1 cellular context compared by ENCODE assay signal in genomic region chr1:168187180-168187579, GRCh38.
TF ChIP-seq lines count a peak whose summit lies in the region.

No MANE protein-coding gene starts in this region.

TF ChIP-seq in GM23338, 12 proteins besides CTCF, POLR2A, EP300 and RAD21 (continued from another document):
- TF ChIP-seq ZNF462 (CRISPR knock-in tag; IDR thresholded peaks at IDR 0.05), result no peak
